1 cellular context compared by ENCODE assay signal in genomic region chr2:64979744-64980143, GRCh38.
TF ChIP-seq lines count a peak whose summit lies in the region.

No MANE protein-coding gene starts in this region.

TF ChIP-seq in GM12878, 131 proteins besides CTCF, POLR2A, EP300 and RAD21 (continued from another document):
- no peak for TF ChIP-seq CEBPZ (IDR thresholded peaks at IDR 0.05; ENCODE audit: low read depth, low read length)
- TF ChIP-seq IRF5 (IDR thresholded peaks at IDR 0.05; ENCODE audit: borderline replicate concordance), result no peak
- TF ChIP-seq, protein P1, sequence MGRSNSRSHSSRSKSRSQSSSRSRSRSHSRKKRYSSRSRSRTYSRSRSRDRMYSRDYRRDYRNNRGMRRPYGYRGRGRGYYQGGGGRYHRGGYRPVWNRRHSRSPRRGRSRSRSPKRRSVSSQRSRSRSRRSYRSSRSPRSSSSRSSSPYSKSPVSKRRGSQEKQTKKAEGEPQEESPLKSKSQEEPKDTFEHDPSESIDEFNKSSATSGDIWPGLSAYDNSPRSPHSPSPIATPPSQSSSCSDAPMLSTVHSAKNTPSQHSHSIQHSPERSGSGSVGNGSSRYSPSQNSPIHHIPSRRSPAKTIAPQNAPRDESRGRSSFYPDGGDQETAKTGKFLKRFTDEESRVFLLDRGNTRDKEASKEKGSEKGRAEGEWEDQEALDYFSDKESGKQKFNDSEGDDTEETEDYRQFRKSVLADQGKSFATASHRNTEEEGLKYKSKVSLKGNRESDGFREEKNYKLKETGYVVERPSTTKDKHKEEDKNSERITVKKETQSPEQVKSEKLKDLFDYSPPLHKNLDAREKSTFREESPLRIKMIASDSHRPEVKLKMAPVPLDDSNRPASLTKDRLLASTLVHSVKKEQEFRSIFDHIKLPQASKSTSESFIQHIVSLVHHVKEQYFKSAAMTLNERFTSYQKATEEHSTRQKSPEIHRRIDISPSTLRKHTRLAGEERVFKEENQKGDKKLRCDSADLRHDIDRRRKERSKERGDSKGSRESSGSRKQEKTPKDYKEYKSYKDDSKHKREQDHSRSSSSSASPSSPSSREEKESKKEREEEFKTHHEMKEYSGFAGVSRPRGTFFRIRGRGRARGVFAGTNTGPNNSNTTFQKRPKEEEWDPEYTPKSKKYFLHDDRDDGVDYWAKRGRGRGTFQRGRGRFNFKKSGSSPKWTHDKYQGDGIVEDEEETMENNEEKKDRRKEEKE (IDR thresholded peaks at IDR 0.05), result no peak
- TF ChIP-seq DPF2 (IDR thresholded peaks at IDR 0.05), result no peak
- no peak for TF ChIP-seq FOXM1 (IDR thresholded peaks at IDR 0.05; ENCODE audit: low read depth, low read length)
- no peak for TF ChIP-seq MYB (IDR thresholded peaks at IDR 0.05; ENCODE audit: borderline replicate concordance, low read depth, low read length)
- no peak for TF ChIP-seq BCL11A (IDR thresholded peaks at IDR 0.05; ENCODE audit: low read depth, low read length)
- TF ChIP-seq SRF (IDR thresholded peaks at IDR 0.05; ENCODE audit: low read depth in 2 of 2, low read length in 2 of 2), result no peak
- no peak for TF ChIP-seq PML (IDR thresholded peaks at IDR 0.05; ENCODE audit: low read length)
- no peak for TF ChIP-seq NR2C2 (IDR thresholded peaks at IDR 0.05; ENCODE audit: borderline replicate concordance, control insufficient read depth, insufficient read length, low read depth)
- TF ChIP-seq PAX5 (IDR thresholded peaks at IDR 0.05; ENCODE audit: borderline replicate concordance, low read depth, low read length), result no peak
- TF ChIP-seq, protein P2, sequence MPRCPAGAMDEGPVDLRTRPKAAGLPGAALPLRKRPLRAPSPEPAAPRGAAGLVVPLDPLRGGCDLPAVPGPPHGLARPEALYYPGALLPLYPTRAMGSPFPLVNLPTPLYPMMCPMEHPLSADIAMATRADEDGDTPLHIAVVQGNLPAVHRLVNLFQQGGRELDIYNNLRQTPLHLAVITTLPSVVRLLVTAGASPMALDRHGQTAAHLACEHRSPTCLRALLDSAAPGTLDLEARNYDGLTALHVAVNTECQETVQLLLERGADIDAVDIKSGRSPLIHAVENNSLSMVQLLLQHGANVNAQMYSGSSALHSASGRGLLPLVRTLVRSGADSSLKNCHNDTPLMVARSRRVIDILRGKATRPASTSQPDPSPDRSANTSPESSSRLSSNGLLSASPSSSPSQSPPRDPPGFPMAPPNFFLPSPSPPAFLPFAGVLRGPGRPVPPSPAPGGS (IDR thresholded peaks at IDR 0.05; ENCODE audit: borderline replicate concordance, insufficient read depth, low read depth, low read length, poor library complexity, severe bottlenecking), result no peak
- TF ChIP-seq KDM1A (IDR thresholded peaks at IDR 0.05; ENCODE audit: borderline replicate concordance), result no peak
- no peak for TF ChIP-seq JUNB (IDR thresholded peaks at IDR 0.05)
- TF ChIP-seq SUZ12 (IDR thresholded peaks at IDR 0.05; ENCODE audit: unreplicated experiment), result no peak
- no peak for TF ChIP-seq RBBP5 (conservative IDR thresholded peaks at IDR 0.05)
- no peak for TF ChIP-seq MTA2 (IDR thresholded peaks at IDR 0.05; ENCODE audit: low read depth)
